ENCODE assay signal across 15 cellular contexts in genomic region chr15:52336530-52336929, GRCh38. TPM values are rescaled to one million over a fixed set of nuclear protein-coding genes. Genes with fewer than 3 reads are reported as not detected.
DNase-seq lines count a peak whose midpoint lies in the region; ATAC-seq and TF ChIP-seq lines count a peak whose summit lies in the region.
"Had no signal": no experiment of that assay in that cellular context is flagged by ENCODE, and none has a peak within 500 bp of the region (broad histone marks: within the 10 kb centered on the region; RNA-seq: fewer than 3 reads in every experiment).

No MANE protein-coding gene starts in this region.

- H3K36me3 ChIP-seq in esophagus squamous epithelium (peaks cover 0 to 31% (median 0%) of the 10 kb centered on the region in 3 donors), vagina (peaks cover 0 to 12% of the 10 kb centered on the region in 2 donors)

- TF ChIP-seq CTCF in dorsolateral prefrontal cortex (IDR thresholded peaks at IDR 0.05 in 54 of 56, conservative IDR thresholded peaks at IDR 0.05 in 2 of 56; ENCODE audit: low read depth in 1 of 56, partially characterized antibody in 56 of 56): peak in 4 of 56 donors; percentile 12 to 23 (median 17)
- TF ChIP-seq CTCF in esophagus squamous epithelium (IDR thresholded peaks at IDR 0.05): peak in 2 of 6 experiments; percentile 4 to 10
- TF ChIP-seq CTCF in vagina (IDR thresholded peaks at IDR 0.05): no peak

- H3K27ac ChIP-seq in dorsolateral prefrontal cortex (peak overlapping the region in 50 of 59 donors; percentile 12 to 89 (median 72)), esophagus squamous epithelium (no peak overlapping the region), vagina (no peak overlapping the region)
- H3K27ac ChIP-seq: HL-60, skin epidermis had no signal

- no peak for DNase-seq in activated T-cell treated with anti-CD3 and anti-CD28 coated beads, Interleukin-2, amount 50 U/mL, for 24 hours
- no peak for DNase-seq in activated T-cell treated with anti-CD3 and anti-CD28 coated beads, Interleukin-2, amount 50 U/mL, for 48 hours
- DNase-seq in NCI-H69 (lab: John Stamatoyannopoulos, UW): peak; percentile 44
- no peak for DNase-seq in dorsolateral prefrontal cortex
- no peak for DNase-seq in stimulated activated effector memory CD8-positive, alpha-beta T cell treated with anti-CD3 and anti-CD28 coated beads, Interleukin-12 subunit alpha, Interleukin-12 subunit beta, amount 100 ng/mL, for 72 hours (ENCODE audit: low spot score in 2 of 2)
- no peak for DNase-seq in esophagus squamous epithelium (lab: John Stamatoyannopoulos, UW)
- DNase-seq in vagina (ENCODE audit: extremely low spot score in 2 of 2): no peak
- DNase-seq in activated CD8-positive, alpha-beta memory T cell treated with anti-CD3 and anti-CD28 coated beads, Interleukin-2, amount 10 ng/mL, durations not matched to agents 7 days and 5 days: no peak
- DNase-seq: activated CD4-positive, alpha-beta memory T cell treated with anti-CD3 and anti-CD28 coated beads for 36 hours; activated naive CD4-positive, alpha-beta T cell treated with Interleukin-2 at 50 U/mL for 16 hours; NCI-H1092; NCI-H774 had no signal

- no peak for TF ChIP-seq POLR2A in esophagus squamous epithelium (IDR thresholded peaks at IDR 0.05)
- TF ChIP-seq POLR2A in vagina (IDR thresholded peaks at IDR 0.05): no peak

- H3K36me3 Mint-ChIP-seq in activated T-cell treated with anti-CD3 and anti-CD28 coated beads, Interleukin-2, amount 50 U/mL, for 24 hours (ENCODE audit: low read depth): peaks cover 32% of the 10 kb centered on the region
- peaks cover 63% of the 10 kb centered on the region for H3K36me3 Mint-ChIP-seq in stimulated activated effector memory CD8-positive, alpha-beta T cell treated with anti-CD3 and anti-CD28 coated beads, Interleukin-12 subunit alpha, Interleukin-12 subunit beta, amount 100 ng/mL, for 72 hours
- peaks cover 22% of the 10 kb centered on the region for H3K36me3 Mint-ChIP-seq in activated CD8-positive, alpha-beta memory T cell treated with anti-CD3 and anti-CD28 coated beads, Interleukin-2, amount 10 ng/mL, durations not matched to agents 7 days and 5 days

- no peaks in the 10 kb centered on the region for H3K27me3 Mint-ChIP-seq in activated T-cell treated with anti-CD3 and anti-CD28 coated beads, Interleukin-2, amount 50 U/mL, for 24 hours
- no peaks in the 10 kb centered on the region for H3K27me3 Mint-ChIP-seq in activated CD8-positive, alpha-beta memory T cell treated with anti-CD3 and anti-CD28 coated beads, Interleukin-2, amount 10 ng/mL, durations not matched to agents 7 days and 5 days
- H3K27me3 Mint-ChIP-seq: activated CD4-positive, alpha-beta memory T cell treated with anti-CD3 and anti-CD28 coated beads for 36 hours; type B pancreatic cell had no signal

- H3K4me3 ChIP-seq in dorsolateral prefrontal cortex: no peak overlapping the region
- no peak overlapping the region for H3K4me3 ChIP-seq in esophagus squamous epithelium
- no peak overlapping the region for H3K4me3 ChIP-seq in vagina
- H3K4me3 ChIP-seq: skin epidermis had no signal

- peaks cover 0 to 9% (median 0%) of the 10 kb centered on the region in 3 donors for H3K4me1 ChIP-seq in esophagus squamous epithelium
- H3K4me1 ChIP-seq in vagina: no peaks in the 10 kb centered on the region

- H3K27ac Mint-ChIP-seq in activated T-cell treated with anti-CD3 and anti-CD28 coated beads, Interleukin-2, amount 50 U/mL, for 24 hours: peak overlapping the region; percentile 15
- H3K27ac Mint-ChIP-seq in stimulated activated effector memory CD8-positive, alpha-beta T cell treated with anti-CD3 and anti-CD28 coated beads, Interleukin-12 subunit alpha, Interleukin-12 subunit beta, amount 100 ng/mL, for 72 hours: peak overlapping the region; percentile 45
- no peak overlapping the region for H3K27ac Mint-ChIP-seq in activated CD8-positive, alpha-beta memory T cell treated with anti-CD3 and anti-CD28 coated beads, Interleukin-2, amount 10 ng/mL, durations not matched to agents 7 days and 5 days
- H3K27ac Mint-ChIP-seq: activated CD4-positive, alpha-beta memory T cell treated with anti-CD3 and anti-CD28 coated beads for 36 hours had no signal

- H3K4me1 Mint-ChIP-seq in activated T-cell treated with anti-CD3 and anti-CD28 coated beads, Interleukin-2, amount 50 U/mL, for 24 hours (ENCODE audit: low read depth): peaks cover 15% of the 10 kb centered on the region
- peaks cover 20% of the 10 kb centered on the region for H3K4me1 Mint-ChIP-seq in stimulated activated effector memory CD8-positive, alpha-beta T cell treated with anti-CD3 and anti-CD28 coated beads, Interleukin-12 subunit alpha, Interleukin-12 subunit beta, amount 100 ng/mL, for 72 hours
- peaks cover 39% of the 10 kb centered on the region for H3K4me1 Mint-ChIP-seq in activated CD8-positive, alpha-beta memory T cell treated with anti-CD3 and anti-CD28 coated beads, Interleukin-2, amount 10 ng/mL, durations not matched to agents 7 days and 5 days

- no peak for ATAC-seq in stimulated activated effector memory CD8-positive, alpha-beta T cell treated with anti-CD3 and anti-CD28 coated beads, Interleukin-12 subunit alpha, Interleukin-12 subunit beta, amount 100 ng/mL, for 72 hours
- no peak for ATAC-seq in activated CD8-positive, alpha-beta memory T cell treated with anti-CD3 and anti-CD28 coated beads, Interleukin-2, amount 10 ng/mL, durations not matched to agents 7 days and 5 days

- no peak overlapping the region for H3K4me3 Mint-ChIP-seq in activated T-cell treated with anti-CD3 and anti-CD28 coated beads, Interleukin-2, amount 50 U/mL, for 24 hours
- no peak overlapping the region for H3K4me3 Mint-ChIP-seq in stimulated activated effector memory CD8-positive, alpha-beta T cell treated with anti-CD3 and anti-CD28 coated beads, Interleukin-12 subunit alpha, Interleukin-12 subunit beta, amount 100 ng/mL, for 72 hours
- H3K4me3 Mint-ChIP-seq in activated CD8-positive, alpha-beta memory T cell treated with anti-CD3 and anti-CD28 coated beads, Interleukin-2, amount 10 ng/mL, durations not matched to agents 7 days and 5 days: no peak overlapping the region
- H3K4me3 Mint-ChIP-seq: activated CD4-positive, alpha-beta memory T cell treated with anti-CD3 and anti-CD28 coated beads for 36 hours; type B pancreatic cell had no signal

- 77 to 83% methylated on average over 4 of the region's 4 CpGs for WGBS in esophagus squamous epithelium, 2 donors

- intact Hi-C loops in dorsolateral prefrontal cortex (cut with DNase I): loop anchor here in 1 of 2 donors (10.0 kb wide), 1 partner anchor 188 kb away; the partner anchor contains the start of gene MYO5A
- intact Hi-C loops in esophagus squamous epithelium (cut with DNase I): no loop called here
- intact Hi-C loops in vagina (cut with DNase I): no loop called here

- CTCF ChIA-PET in activated CD8-positive, alpha-beta memory T cell treated with anti-CD3 and anti-CD28 coated beads, Interleukin-2, amount 10 ng/mL, durations not matched to agents 7 days and 5 days (lab: Charles Lee): interaction anchor here (0.9 to 1.8 kb wide), 3 partner anchors 8 to 399 kb away, joined by 3 read pairs; no protein-coding TSS in a partner anchor

- no peaks in the 10 kb centered on the region for H3K9me3 Mint-ChIP-seq in activated T-cell treated with anti-CD3 and anti-CD28 coated beads, Interleukin-2, amount 50 U/mL, for 24 hours
- no peaks in the 10 kb centered on the region for H3K9me3 Mint-ChIP-seq in stimulated activated effector memory CD8-positive, alpha-beta T cell treated with anti-CD3 and anti-CD28 coated beads, Interleukin-12 subunit alpha, Interleukin-12 subunit beta, amount 100 ng/mL, for 72 hours
- no peaks in the 10 kb centered on the region for H3K9me3 Mint-ChIP-seq in activated CD8-positive, alpha-beta memory T cell treated with anti-CD3 and anti-CD28 coated beads, Interleukin-2, amount 10 ng/mL, durations not matched to agents 7 days and 5 days (ENCODE audit: low read depth)
- H3K9me3 Mint-ChIP-seq: activated CD4-positive, alpha-beta memory T cell treated with anti-CD3 and anti-CD28 coated beads for 36 hours; type B pancreatic cell had no signal

- H3K27me3 ChIP-seq in dorsolateral prefrontal cortex (no peaks in the 10 kb centered on the region), esophagus squamous epithelium (no peaks in the 10 kb centered on the region), vagina (no peaks in the 10 kb centered on the region)

- H3K9me3 ChIP-seq in esophagus squamous epithelium: no peaks in the 10 kb centered on the region
- no peaks in the 10 kb centered on the region for H3K9me3 ChIP-seq in vagina

RNA-seq across cellular contexts. Expression of gene MYO5C, which starts 40.9 kb away (rescaled TPM):
- total RNA-seq in dorsolateral prefrontal cortex (10 to 100 TPM in 100 of 120 experiments, 1 to 10 TPM in 20; 5.9 to 29.2 (median 12.9) TPM), esophagus squamous epithelium (10 to 100 TPM; 17.8 to 25.5 (median 23.6) TPM), vagina (10.3 TPM)
- 1 to 10 TPM in 1 of 2 experiments, under 1 TPM in 1; 0.94 to 1.3 TPM for total RNA-seq in activated CD8-positive, alpha-beta memory T cell treated with anti-CD3 and anti-CD28 coated beads, Interleukin-2, amount 10 ng/mL, durations not matched to agents 7 days and 5 days

Comparison
In these comparisons a context has a peak if more than half of its experiments do, and no peak if none do; other contexts are left out.
1. H3K27ac ChIP-seq: peak in dorsolateral prefrontal cortex (50 of 59); none in esophagus squamous epithelium (0 of 4) and vagina (single experiment).